ENCODE assay signal across 2 cellular contexts in the genomic region with DNA sequence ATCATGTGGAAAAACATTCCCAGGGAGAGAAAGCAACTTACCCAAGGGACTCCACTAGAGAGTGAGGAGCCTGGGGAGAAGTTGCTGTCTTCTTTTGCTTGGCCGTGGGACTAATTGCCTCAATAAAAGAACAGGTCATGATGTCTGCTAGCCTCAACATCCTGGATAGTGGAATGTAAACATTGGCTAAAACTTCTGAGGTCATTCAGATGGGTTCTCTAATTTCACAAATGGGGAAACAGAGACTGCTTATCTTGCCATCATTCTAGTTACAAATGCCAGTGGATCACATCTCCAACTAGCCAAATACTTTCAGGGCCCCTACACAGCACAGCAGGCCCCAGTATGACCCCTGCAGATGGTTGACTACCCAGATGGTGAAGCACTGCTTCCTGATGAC.
TF ChIP-seq lines count a peak whose summit lies in the region.

No MANE protein-coding gene starts in this region.

TF ChIP-seq in SK-N-SH, 30 proteins besides CTCF, POLR2A, EP300 and RAD21 (continued from another document):
- TF ChIP-seq, protein P1, sequence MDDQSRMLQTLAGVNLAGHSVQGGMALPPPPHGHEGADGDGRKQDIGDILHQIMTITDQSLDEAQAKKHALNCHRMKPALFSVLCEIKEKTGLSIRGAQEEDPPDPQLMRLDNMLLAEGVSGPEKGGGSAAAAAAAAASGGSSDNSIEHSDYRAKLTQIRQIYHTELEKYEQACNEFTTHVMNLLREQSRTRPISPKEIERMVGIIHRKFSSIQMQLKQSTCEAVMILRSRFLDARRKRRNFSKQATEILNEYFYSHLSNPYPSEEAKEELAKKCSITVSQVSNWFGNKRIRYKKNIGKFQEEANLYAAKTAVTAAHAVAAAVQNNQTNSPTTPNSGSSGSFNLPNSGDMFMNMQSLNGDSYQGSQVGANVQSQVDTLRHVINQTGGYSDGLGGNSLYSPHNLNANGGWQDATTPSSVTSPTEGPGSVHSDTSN (IDR thresholded peaks at IDR 0.05) = peak; percentile 68
- TF ChIP-seq CHD2 (IDR thresholded peaks at IDR 0.05; ENCODE audit: low read length, partially characterized antibody) = no peak
- peak; percentile 37 for TF ChIP-seq JUND (IDR thresholded peaks at IDR 0.05)
- TF ChIP-seq, protein P2, sequence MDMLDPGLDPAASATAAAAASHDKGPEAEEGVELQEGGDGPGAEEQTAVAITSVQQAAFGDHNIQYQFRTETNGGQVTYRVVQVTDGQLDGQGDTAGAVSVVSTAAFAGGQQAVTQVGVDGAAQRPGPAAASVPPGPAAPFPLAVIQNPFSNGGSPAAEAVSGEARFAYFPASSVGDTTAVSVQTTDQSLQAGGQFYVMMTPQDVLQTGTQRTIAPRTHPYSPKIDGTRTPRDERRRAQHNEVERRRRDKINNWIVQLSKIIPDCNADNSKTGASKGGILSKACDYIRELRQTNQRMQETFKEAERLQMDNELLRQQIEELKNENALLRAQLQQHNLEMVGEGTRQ (IDR thresholded peaks at IDR 0.05; ENCODE audit: borderline replicate concordance, low read depth, low read length) = no peak
- peak; percentile 88 for TF ChIP-seq TCF12 (IDR thresholded peaks at IDR 0.05)
- no peak for TF ChIP-seq NRF1 (IDR thresholded peaks at IDR 0.05; ENCODE audit: low read depth, low read length)
- TF ChIP-seq, protein P3, sequence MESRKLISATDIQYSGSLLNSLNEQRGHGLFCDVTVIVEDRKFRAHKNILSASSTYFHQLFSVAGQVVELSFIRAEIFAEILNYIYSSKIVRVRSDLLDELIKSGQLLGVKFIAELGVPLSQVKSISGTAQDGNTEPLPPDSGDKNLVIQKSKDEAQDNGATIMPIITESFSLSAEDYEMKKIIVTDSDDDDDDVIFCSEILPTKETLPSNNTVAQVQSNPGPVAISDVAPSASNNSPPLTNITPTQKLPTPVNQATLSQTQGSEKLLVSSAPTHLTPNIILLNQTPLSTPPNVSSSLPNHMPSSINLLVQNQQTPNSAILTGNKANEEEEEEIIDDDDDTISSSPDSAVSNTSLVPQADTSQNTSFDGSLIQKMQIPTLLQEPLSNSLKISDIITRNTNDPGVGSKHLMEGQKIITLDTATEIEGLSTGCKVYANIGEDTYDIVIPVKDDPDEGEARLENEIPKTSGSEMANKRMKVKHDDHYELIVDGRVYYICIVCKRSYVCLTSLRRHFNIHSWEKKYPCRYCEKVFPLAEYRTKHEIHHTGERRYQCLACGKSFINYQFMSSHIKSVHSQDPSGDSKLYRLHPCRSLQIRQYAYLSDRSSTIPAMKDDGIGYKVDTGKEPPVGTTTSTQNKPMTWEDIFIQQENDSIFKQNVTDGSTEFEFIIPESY (IDR thresholded peaks at IDR 0.05; ENCODE audit: borderline replicate concordance, low read depth) = no peak
- TF ChIP-seq TAF1 (IDR thresholded peaks at IDR 0.05; ENCODE audit: borderline replicate concordance, low read depth, low read length) = no peak
- peak; percentile 45; the same call in 1 of the 2 replicates for TF ChIP-seq POLR2AphosphoS5 (IDR thresholded peaks at IDR 0.05; ENCODE audit: low read depth, low read length)
- peak; percentile 87 for TF ChIP-seq RXRA (IDR thresholded peaks at IDR 0.05; ENCODE audit: borderline replicate concordance, low read depth)
- 0 out of 2 replicates have a peak, but pooled peaks have one; percentile 11 for TF ChIP-seq ELF1 (IDR thresholded peaks at IDR 0.05)
- TF ChIP-seq NFIC (IDR thresholded peaks at IDR 0.05; ENCODE audit: borderline replicate concordance) = no peak

TF ChIP-seq in SK-N-SH treated with all-trans-retinoic acid at 6 μM for 48 hours, 23 proteins besides CTCF, POLR2A, EP300 and RAD21 (continued from another document):
- TF ChIP-seq ARNTL (CRISPR knock-in tag; IDR thresholded peaks at IDR 0.05; ENCODE audit: borderline replicate concordance, low read depth) = no peak
- no peak for TF ChIP-seq ZFP30 (CRISPR knock-in tag; IDR thresholded peaks at IDR 0.05)
- no peak for TF ChIP-seq OSR1 (CRISPR knock-in tag; IDR thresholded peaks at IDR 0.05)
- TF ChIP-seq ZNF8 (CRISPR knock-in tag; IDR thresholded peaks at IDR 0.05) = no peak
- no peak for TF ChIP-seq ZNF70 (CRISPR knock-in tag; IDR thresholded peaks at IDR 0.05)
TF ChIP-seq in SK-N-SH treated with all-trans-retinoic acid at 6 μM for 48 hours: peak in this region for 0.
